Comparison of ENCODE assay signal across 15 cellular contexts in the genomic region with DNA sequence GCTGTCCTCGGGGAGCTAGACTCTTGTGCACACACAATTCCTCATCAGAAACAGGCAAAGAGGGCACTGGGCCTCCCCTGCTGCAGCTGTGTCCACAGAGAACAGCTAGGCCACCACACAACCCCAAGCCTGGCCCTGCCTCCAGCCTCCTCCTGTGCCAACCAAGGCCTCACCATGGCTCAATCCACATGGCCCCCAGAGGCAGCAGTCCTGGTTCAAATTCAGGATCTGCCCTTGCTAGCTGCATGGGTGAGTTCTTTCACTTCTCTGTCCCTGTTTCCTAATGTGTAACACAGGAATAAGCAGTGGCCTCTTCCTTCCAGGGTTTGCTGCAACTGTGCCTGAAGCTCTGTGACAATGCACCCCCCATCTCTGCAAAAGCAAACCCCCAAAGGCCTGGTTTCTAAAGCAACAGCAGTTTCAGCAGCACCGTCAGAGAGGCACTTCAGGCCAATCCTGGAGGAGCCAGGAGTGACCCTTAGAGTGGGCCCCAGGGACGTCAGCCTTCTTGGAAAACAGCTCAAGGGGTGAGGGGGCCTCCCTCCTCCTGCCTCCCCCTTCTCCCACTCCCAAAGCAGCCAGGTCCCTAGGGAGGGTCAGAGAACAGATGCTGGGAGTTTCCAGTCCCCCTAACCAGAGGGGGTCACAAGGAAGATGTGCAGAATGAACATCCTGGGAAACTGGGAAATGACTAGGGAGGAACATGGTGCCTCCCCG. TPM values are rescaled to one million over a fixed set of nuclear protein-coding genes. Genes with fewer than 3 reads are reported as not detected.
A peak's percentile ranks its signal among the peaks of the same experiment; 100 is the strongest.
DNase-seq lines count a peak whose midpoint lies in the region; ATAC-seq and TF ChIP-seq lines count a peak whose summit lies in the region.
"Had no signal": no experiment of that assay in that cellular context is flagged by ENCODE, and none has a peak within 500 bp of the region (broad histone marks: within the 10 kb centered on the region; RNA-seq: fewer than 3 reads in every experiment).

No MANE protein-coding gene starts in this region.

- H3K36me3 ChIP-seq in OCI-LY7 (ENCODE audit: insufficient read depth, low read length) (peaks cover 13% of the 10 kb centered on the region; the same call in 1 of the 2 replicates), colonic mucosa (no peaks in the 10 kb centered on the region)
- H3K36me3 ChIP-seq: ascending aorta had no signal

- peaks cover 9% of the 10 kb centered on the region; the same call in 1 of the 2 replicates for H3K79me2 ChIP-seq in OCI-LY7 (ENCODE audit: insufficient read depth, low read depth, low read length)

- no TSS peak for BruUV-seq in OCI-LY7 (replicated peaks; lab: Mats Ljungman, UMichigan)

- TF ChIP-seq CTCF in OCI-LY7 (conservative IDR thresholded peaks at IDR 0.05; ENCODE audit: low read length) = no peak
- TF ChIP-seq CTCF in glutamatergic neuron (IDR thresholded peaks at IDR 0.05; ENCODE audit: partially characterized antibody, unreplicated experiment) = no peak
- TF ChIP-seq CTCF in colonic mucosa (IDR thresholded peaks at IDR 0.05) = no peak

- H3K4me1 ChIP-seq in OCI-LY7 (ENCODE audit: insufficient read depth, low read length, poor library complexity, severe bottlenecking) (peaks cover 38% of the 10 kb centered on the region), colonic mucosa (no peaks in the 10 kb centered on the region)

- no peaks in the 10 kb centered on the region for H4K20me1 ChIP-seq in OCI-LY7 (ENCODE audit: insufficient read depth, low read length)

- H3K36me3 Mint-ChIP-seq in activated T-cell treated with anti-CD3 and anti-CD28 coated beads, Interleukin-2, amount 50 U/mL, for 4 hours (ENCODE audit: insufficient read depth) = peaks cover 3% of the 10 kb centered on the region
- H3K36me3 Mint-ChIP-seq in glutamatergic neuron (ENCODE audit: unreplicated experiment) = no peaks in the 10 kb centered on the region
- peaks cover 6 to 7% of the 10 kb centered on the region in 2 donors for H3K36me3 Mint-ChIP-seq in stimulated activated naive B cell treated with anti-CD40 and anti-IgM and Interleukin-4, amounts not matched to agents 10 μg/mL and 1 μg/mL and 100 μg/mL, for 72 hours

- peak overlapping the region; percentile 12 for H3K4me3 ChIP-seq in OCI-LY7 (ENCODE audit: low read depth, low read length, poor library complexity, severe bottlenecking)
- H3K4me3 ChIP-seq in colonic mucosa = no peak overlapping the region
- H3K4me3 ChIP-seq: mucosa of descending colon, smooth muscle cell had no signal

- H3K4me3 Mint-ChIP-seq in activated T-cell treated with anti-CD3 and anti-CD28 coated beads, Interleukin-2, amount 50 U/mL, for 4 hours = peak overlapping the region; percentile 37
- H3K4me3 Mint-ChIP-seq in glutamatergic neuron (ENCODE audit: unreplicated experiment) = peak overlapping the region; percentile 88
- no peak overlapping the region for H3K4me3 Mint-ChIP-seq in stimulated activated naive B cell treated with anti-CD40 and anti-IgM and Interleukin-4, amounts not matched to agents 10 μg/mL and 1 μg/mL and 100 μg/mL, for 72 hours

- intact Hi-C loops in OCI-LY7 (cut with micrococcal nuclease; ENCODE audit: unreplicated experiment) (loop anchor here (5.0 kb wide), 1 partner anchor 203 kb away; no protein-coding TSS in a partner anchor), colonic mucosa (cut with DNase I) (no loop called here)

- no peak for ATAC-seq in activated T-cell treated with anti-CD3 and anti-CD28 coated beads, Interleukin-2, amount 50 U/mL, for 4 hours
- ATAC-seq in stimulated activated naive B cell treated with anti-CD40 and anti-IgM and Interleukin-4, amounts not matched to agents 10 μg/mL and 1 μg/mL and 100 μg/mL, for 72 hours (replicated peaks) = no peak
- ATAC-seq: mucosa of descending colon had no signal

- POLR2A ChIA-PET in OCI-LY7 (lab: Charles Lee) = interaction anchor here (0.6 to 1.0 kb wide), 3 partner anchors 17 to 47 kb away, joined by 3 to 4 read pairs (median 4); no protein-coding TSS in a partner anchor

- no peaks in the 10 kb centered on the region for H3K9me2 ChIP-seq in OCI-LY7 (ENCODE audit: insufficient read depth, low read length)

- H3K27me3 Mint-ChIP-seq in activated T-cell treated with anti-CD3 and anti-CD28 coated beads, Interleukin-2, amount 50 U/mL, for 4 hours (ENCODE audit: low read depth) = no peaks in the 10 kb centered on the region
- peaks cover 3% of the 10 kb centered on the region for H3K27me3 Mint-ChIP-seq in glutamatergic neuron (ENCODE audit: unreplicated experiment)
- no peaks in the 10 kb centered on the region for H3K27me3 Mint-ChIP-seq in stimulated activated naive B cell treated with anti-CD40 and anti-IgM and Interleukin-4, amounts not matched to agents 10 μg/mL and 1 μg/mL and 100 μg/mL, for 72 hours

- no peak overlapping the region for H2AFZ ChIP-seq in OCI-LY7 (ENCODE audit: low read length)

- no peak for DNase-seq in activated T-cell treated with anti-CD3 and anti-CD28 coated beads, Interleukin-2, amount 50 U/mL, for 4 hours
- DNase-seq in activated T-cell treated with anti-CD3 and anti-CD28 coated beads for 4 hours (no peak), OCI-LY7 (ENCODE audit: low spot score) (no peak), glutamatergic neuron (no peak), NCI-H1092 (lab: John Stamatoyannopoulos, UW) (no peak), colonic mucosa (no peak), substantia nigra (lab: John Stamatoyannopoulos, UW) (no peak)
- no peak for DNase-seq in stimulated activated naive B cell treated with anti-CD40 and anti-IgM and Interleukin-4, amounts not matched to agents 10 μg/mL and 1 μg/mL and 100 μg/mL, for 72 hours
- DNase-seq: GDM1, mucosa of descending colon, NCI-H1436, T-helper 9 cell had no signal

- H3K4me2 ChIP-seq in OCI-LY7 (ENCODE audit: low read length) = peak overlapping the region; percentile 97; the same call in 1 of the 2 replicates
- H3K4me2 ChIP-seq: smooth muscle cell had no signal

- CTCF ChIA-PET in OCI-LY7 (lab: Charles Lee; ENCODE audit: unreplicated experiment) = interaction anchor here (1.0 kb wide), 1 partner anchor 20 kb away, joined by 3 read pairs; no protein-coding TSS in a partner anchor

- no peaks in the 10 kb centered on the region for H3K9me3 Mint-ChIP-seq in activated T-cell treated with anti-CD3 and anti-CD28 coated beads, Interleukin-2, amount 50 U/mL, for 4 hours
- peaks cover 4% of the 10 kb centered on the region for H3K9me3 Mint-ChIP-seq in glutamatergic neuron (ENCODE audit: unreplicated experiment)
- H3K9me3 Mint-ChIP-seq in stimulated activated naive B cell treated with anti-CD40 and anti-IgM and Interleukin-4, amounts not matched to agents 10 μg/mL and 1 μg/mL and 100 μg/mL, for 72 hours = no peaks in the 10 kb centered on the region

- H3K4me1 Mint-ChIP-seq in activated T-cell treated with anti-CD3 and anti-CD28 coated beads, Interleukin-2, amount 50 U/mL, for 4 hours (ENCODE audit: low read depth) = peaks cover 20% of the 10 kb centered on the region
- H3K4me1 Mint-ChIP-seq in glutamatergic neuron (ENCODE audit: low read depth, unreplicated experiment) = peaks cover 28% of the 10 kb centered on the region
- H3K4me1 Mint-ChIP-seq in stimulated activated naive B cell treated with anti-CD40 and anti-IgM and Interleukin-4, amounts not matched to agents 10 μg/mL and 1 μg/mL and 100 μg/mL, for 72 hours = peaks cover 44 to 64% of the 10 kb centered on the region in 2 donors

- H3K9me3 ChIP-seq in OCI-LY7 (ENCODE audit: low read length) (no peaks in the 10 kb centered on the region), colonic mucosa (no peaks in the 10 kb centered on the region)
- H3K9me3 ChIP-seq: ascending aorta, mucosa of descending colon had no signal

- no peak overlapping the region for H3K9ac ChIP-seq in colonic mucosa (ENCODE audit: low read depth in 2 of 2, low read length in 2 of 2)

- H3K27ac Mint-ChIP-seq in glutamatergic neuron (ENCODE audit: unreplicated experiment) = no peak overlapping the region
- H3K27ac Mint-ChIP-seq in stimulated activated naive B cell treated with anti-CD40 and anti-IgM and Interleukin-4, amounts not matched to agents 10 μg/mL and 1 μg/mL and 100 μg/mL, for 72 hours = peak overlapping the region; percentile 59

- H3K27me3 ChIP-seq in colonic mucosa = no peaks in the 10 kb centered on the region
- H3K27me3 ChIP-seq: ascending aorta had no signal

- H3K27ac ChIP-seq in OCI-LY7 (ENCODE audit: low read depth, low read length, poor library complexity, severe bottlenecking) = no peak overlapping the region
- no peak overlapping the region for H3K27ac ChIP-seq in colonic mucosa
- H3K27ac ChIP-seq in substantia nigra (ENCODE audit: low read depth, low read length, poor library complexity, severe bottlenecking) = no peak overlapping the region
- H3K27ac ChIP-seq: ascending aorta had no signal

RNA-seq across cellular contexts. Expression of gene ADISSP, which starts 2.2 kb away (rescaled TPM):
- total RNA-seq in activated T-cell treated with anti-CD3 and anti-CD28 coated beads, Interleukin-2, amount 50 U/mL, for 4 hours = 100 to 1,000 TPM in 1 of 3 donors, 10 to 100 TPM in 2; 63.3 to 102 (median 84.2) TPM
- 62.1 and 66.7 TPM in 2 replicates for total RNA-seq in OCI-LY7 (2014; rRNA removed; shearing (Covaris generic))
- total RNA-seq in OCI-LY7 (2022) (58.7 and 64.4 TPM in 2 replicates), glutamatergic neuron (ENCODE audit: unreplicated experiment) (54.6 TPM), colonic mucosa (10 to 100 TPM; 20.6 to 37.7 TPM)

RNA-seq across cellular contexts. Expression of gene SPEF1, which starts 15.9 kb away (rescaled TPM):
- total RNA-seq in activated T-cell treated with anti-CD3 and anti-CD28 coated beads, Interleukin-2, amount 50 U/mL, for 4 hours = under 1 TPM in 1 of 3 donors, not detected in 2; 0.18 TPM
- 0.09 and 0.10 TPM in 2 replicates for total RNA-seq in OCI-LY7 (2014; rRNA removed; shearing (Covaris generic))
- total RNA-seq in OCI-LY7 (2022) = 0.27 TPM in 1 of 2 replicates, not detected in the other
- total RNA-seq in glutamatergic neuron (ENCODE audit: unreplicated experiment) = 0.22 TPM
- not detected for total RNA-seq in colonic mucosa
- total RNA-seq: ascending aorta, HT1080 had no signal

RNA-seq across cellular contexts. Expression of gene CENPB, which starts 21.2 kb away (rescaled TPM):
- 10 to 100 TPM; 77.9 to 91.4 (median 89.2) TPM for total RNA-seq in activated T-cell treated with anti-CD3 and anti-CD28 coated beads, Interleukin-2, amount 50 U/mL, for 4 hours
- 32.5 and 39.1 TPM in 2 replicates for total RNA-seq in OCI-LY7 (2014; rRNA removed; shearing (Covaris generic))
- 31.2 and 34.8 TPM in 2 replicates for total RNA-seq in OCI-LY7 (2022)
- total RNA-seq in glutamatergic neuron (ENCODE audit: unreplicated experiment) = 47.1 TPM
- total RNA-seq in colonic mucosa = 10 to 100 TPM; 65.6 to 93.3 TPM

RNA-seq across cellular contexts. Expression of gene CDC25B, which starts 30.8 kb away (rescaled TPM):
- 10 to 100 TPM; 32.8 to 40.8 (median 34.7) TPM for total RNA-seq in activated T-cell treated with anti-CD3 and anti-CD28 coated beads, Interleukin-2, amount 50 U/mL, for 4 hours
- 86.1 and 89.2 TPM in 2 replicates for total RNA-seq in OCI-LY7 (2014; rRNA removed; shearing (Covaris generic))
- total RNA-seq in OCI-LY7 (2022) (119 and 147 TPM in 2 replicates), glutamatergic neuron (ENCODE audit: unreplicated experiment) (27.6 TPM), colonic mucosa (10 to 100 TPM; 41.9 to 65.5 TPM)

RNA-seq across cellular contexts. Expression of gene HSPA12B, which starts 32.8 kb away (rescaled TPM):
- total RNA-seq in activated T-cell treated with anti-CD3 and anti-CD28 coated beads, Interleukin-2, amount 50 U/mL, for 4 hours = under 1 TPM in 1 of 3 donors, not detected in 2; 0.08 TPM
- not detected in 2 replicates for total RNA-seq in OCI-LY7 (2014; rRNA removed; shearing (Covaris generic))
- total RNA-seq in OCI-LY7 (2022) (not detected in 2 replicates), glutamatergic neuron (ENCODE audit: unreplicated experiment) (0.44 TPM), colonic mucosa (1 to 10 TPM; 1.5 to 1.7 TPM)
- total RNA-seq: HT1080 had no signal

Comparison
In these comparisons a context has a peak if more than half of its experiments do, and no peak if none do; other contexts are left out.
1. H3K4me3 Mint-ChIP-seq: peak in activated T-cell treated with anti-CD3 and anti-CD28 coated beads, Interleukin-2, amount 50 U/mL, for 4 hours (single experiment) and glutamatergic neuron (single experiment); none in stimulated activated naive B cell treated with anti-CD40 and anti-IgM and Interleukin-4, amounts not matched to agents 10 μg/mL and 1 μg/mL and 100 μg/mL, for 72 hours (0 of 2).